ENCODE assay signal across 22 cellular contexts in the genomic region with DNA sequence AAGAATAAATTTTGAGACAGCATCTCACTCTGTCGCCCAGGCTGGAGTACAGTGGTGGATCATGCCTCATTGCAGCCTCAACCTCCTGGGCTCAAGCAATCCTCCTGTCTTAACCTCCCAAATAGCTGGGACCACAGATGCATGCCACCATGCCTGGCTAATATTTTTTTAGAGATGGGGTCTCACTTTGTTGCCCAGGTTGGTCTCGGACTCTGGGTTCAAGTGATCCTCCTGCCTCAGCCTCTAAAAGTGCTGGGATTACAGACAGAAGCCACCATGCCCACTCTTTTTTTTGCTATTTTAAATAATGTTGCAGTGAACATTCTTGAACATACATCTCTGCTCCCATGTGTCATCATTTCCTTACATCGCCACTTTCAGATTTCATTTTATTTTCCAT. TPM values are rescaled to one million over a fixed set of nuclear protein-coding genes. Genes with fewer than 3 reads are reported as not detected.
A peak's percentile ranks its signal among the peaks of the same experiment; 100 is the strongest.
DNase-seq lines count a peak whose midpoint lies in the region; ATAC-seq and TF ChIP-seq lines count a peak whose summit lies in the region.
"Had no signal": no experiment of that assay in that cellular context is flagged by ENCODE, and none has a peak within 500 bp of the region (broad histone marks: within the 10 kb centered on the region; RNA-seq: fewer than 3 reads in every experiment).

No MANE protein-coding gene starts in this region.

- CTCF ChIA-PET in WTC11 (lab: Charles Lee): interaction anchor here (0.9 to 1.5 kb wide), 2 partner anchors 39 to 48 kb away, joined by 3 to 7 read pairs; partner anchors contain the start of gene KBTBD13

- no peaks in the 10 kb centered on the region for H3K9me3 Mint-ChIP-seq in WTC11
- no peaks in the 10 kb centered on the region for H3K9me3 Mint-ChIP-seq in neural progenitor cell
- H3K9me3 Mint-ChIP-seq: CD4-positive, alpha-beta T cell; H9 had no signal

- H2AFZ ChIP-seq in neural progenitor cell (replicated peaks): no peak overlapping the region
- H2AFZ ChIP-seq: GM23248 had no signal

- peaks cover 2% of the 10 kb centered on the region for H3F3A ChIP-seq in neural progenitor cell (ENCODE audit: low read depth)

- H3K4me3 ChIP-seq in colonic mucosa: no peak overlapping the region
- no peak overlapping the region for H3K4me3 ChIP-seq in neural progenitor cell
- H3K4me3 ChIP-seq: A549; BLaER1 treated with 17β-estradiol and CSF1 and Interleukin-3, amounts not matched to agents 10 nM and 100 nM; GM23248 had no signal

- H3K27me3 Mint-ChIP-seq in WTC11 (ENCODE audit: low read depth) (no peaks in the 10 kb centered on the region; the same call in 1 of the 2 replicates), neural progenitor cell (ENCODE audit: insufficient read depth, low read depth) (peaks cover 5% of the 10 kb centered on the region)

- no peaks in the 10 kb centered on the region for H3K27me3 ChIP-seq in colonic mucosa
- H3K27me3 ChIP-seq in neural progenitor cell: no peaks in the 10 kb centered on the region
- H3K27me3 ChIP-seq: BE2C; BLaER1 treated with 17β-estradiol and CSF1 and Interleukin-3, amounts not matched to agents 10 nM and 100 nM had no signal

- H3K36me3 Mint-ChIP-seq in WTC11 (no peaks in the 10 kb centered on the region), neural progenitor cell (no peaks in the 10 kb centered on the region)
- H3K36me3 Mint-ChIP-seq: CD14-positive monocyte had no signal

- no peak for ATAC-seq in WTC11
- ATAC-seq: A549, HCT116 had no signal

- H3K9ac ChIP-seq in colonic mucosa (ENCODE audit: low read depth in 2 of 2, low read length in 2 of 2) (no peak overlapping the region), neural progenitor cell (no peak overlapping the region)
- H3K9ac ChIP-seq: BLaER1 treated with 17β-estradiol and CSF1 and Interleukin-3, amounts not matched to agents 10 nM and 100 nM; GM23248 had no signal

- H3K4me3 Mint-ChIP-seq in WTC11 (no peak overlapping the region), neural progenitor cell (peak overlapping the region; percentile 5)
- H3K4me3 Mint-ChIP-seq: CD14-positive monocyte; CD4-positive, alpha-beta T cell; H9 had no signal

- DNase-seq in WTC11 (ENCODE audit: low spot score) (no peak), colonic mucosa (peak; percentile 11), neural progenitor cell (ENCODE audit: low spot score) (no peak), NCI-H146 treated with DMSO at 0.1 percent for 48 hours (lab: John Stamatoyannopoulos, UW; ENCODE audit: unreplicated experiment) (no peak), NOMO-1 (lab: John Stamatoyannopoulos, UW; ENCODE audit: unreplicated experiment in 2 of 2) (no peak)
- DNase-seq: 8988T; ACHN; AML-193; BE2C; Calu3; CD4-positive, alpha-beta T cell; COR-L47; DMS53; DMS79 treated with DMSO at 0.1 percent for 48 hours; GM23248; H9 had no signal

- no peak overlapping the region for H3K27ac Mint-ChIP-seq in WTC11
- no peak overlapping the region for H3K27ac Mint-ChIP-seq in neural progenitor cell
- H3K27ac Mint-ChIP-seq: CD14-positive monocyte; CD4-positive, alpha-beta T cell; H9 had no signal

- POLR2A ChIA-PET in WTC11 (lab: Charles Lee): no interaction called here

- H3K4me1 Mint-ChIP-seq in WTC11 (no peaks in the 10 kb centered on the region), neural progenitor cell (peaks cover 7% of the 10 kb centered on the region)
- H3K4me1 Mint-ChIP-seq: H9 had no signal

- H3K27ac ChIP-seq in colonic mucosa (no peak overlapping the region), neural progenitor cell (no peak overlapping the region)
- H3K27ac ChIP-seq: BLaER1 treated with 17β-estradiol and CSF1 and Interleukin-3, amounts not matched to agents 10 nM and 100 nM; GM23248 had no signal

- H3K4me1 ChIP-seq in colonic mucosa: peaks cover 8% of the 10 kb centered on the region
- no peaks in the 10 kb centered on the region for H3K4me1 ChIP-seq in neural progenitor cell

- intact Hi-C loops in colonic mucosa (cut with DNase I): loop anchor here (5.0 kb wide), 1 partner anchor 44 kb away; no protein-coding TSS in a partner anchor

- H3K9me3 ChIP-seq in colonic mucosa (no peaks in the 10 kb centered on the region), neural progenitor cell (ENCODE audit: low read depth) (no peaks in the 10 kb centered on the region)
- H3K9me3 ChIP-seq: A549; BE2C; BLaER1 treated with 17β-estradiol and CSF1 and Interleukin-3, amounts not matched to agents 10 nM and 100 nM had no signal

- H3K36me3 ChIP-seq in colonic mucosa (no peaks in the 10 kb centered on the region), neural progenitor cell (no peaks in the 10 kb centered on the region)
- H3K36me3 ChIP-seq: BE2C; BLaER1 treated with 17β-estradiol and CSF1 and Interleukin-3, amounts not matched to agents 10 nM and 100 nM had no signal

- no peak overlapping the region for H3K4me2 ChIP-seq in neural progenitor cell
- H3K4me2 ChIP-seq: A549; BLaER1 treated with 17β-estradiol and CSF1 and Interleukin-3, amounts not matched to agents 10 nM and 100 nM had no signal

- H3K79me2 ChIP-seq in neural progenitor cell (ENCODE audit: low read depth): no peaks in the 10 kb centered on the region

- TF ChIP-seq CTCF in WTC11 (IDR thresholded peaks at IDR 0.05) (no peak), colonic mucosa (IDR thresholded peaks at IDR 0.05) (no peak), neural progenitor cell (IDR thresholded peaks at IDR 0.05) (no peak)

- H4K20me1 ChIP-seq in neural progenitor cell (ENCODE audit: low read depth): no peaks in the 10 kb centered on the region
- H4K20me1 ChIP-seq: BLaER1 treated with 17β-estradiol and CSF1 and Interleukin-3, amounts not matched to agents 10 nM and 100 nM had no signal

TF ChIP-seq in WTC11, 78 proteins besides CTCF, POLR2A, EP300 and RAD21:
- TF ChIP-seq CREM (CRISPR knock-in tag; IDR thresholded peaks at IDR 0.05) (no peak), GTF2I (CRISPR knock-in tag; conservative IDR thresholded peaks at IDR 0.05) (peak; percentile 52; the same call in 1 of the 2 replicates), ATF6 (CRISPR knock-in tag; IDR thresholded peaks at IDR 0.05) (no peak)

RNA-seq across cellular contexts. Expression of gene SLC51B, which starts 6.8 kb away (rescaled TPM):
- total RNA-seq in WTC11 (2021) (not detected in 3 replicates), colonic mucosa (100 to 1,000 TPM in 1 of 2 donors, 10 to 100 TPM in 1; 73.1 to 102 TPM), neural progenitor cell (ENCODE audit: low replicate concordance) (not detected in 2 replicates)
- total RNA-seq: Calu3; CD4-positive, alpha-beta T cell; Daoy; GM23248; H4; H9 had no signal

RNA-seq across cellular contexts. Expression of gene MTFMT, which starts 9.0 kb away (rescaled TPM):
- total RNA-seq in WTC11 (2021) (22.3 to 28.8 TPM (median 26.7 TPM) in 3 replicates), colonic mucosa (10 to 100 TPM; 22.1 to 25.9 TPM), neural progenitor cell (ENCODE audit: low replicate concordance) (22.2 and 30.3 TPM in 2 replicates)

RNA-seq across cellular contexts. Expression of gene RASL12, which starts 29.4 kb away (rescaled TPM):
- total RNA-seq in WTC11 (2021): 5.6 to 6.8 TPM (median 6.5 TPM) in 3 replicates
- 1 to 10 TPM; 3.1 to 6.7 TPM for total RNA-seq in colonic mucosa
- total RNA-seq in neural progenitor cell (ENCODE audit: low replicate concordance): 5.8 and 7.7 TPM in 2 replicates
- total RNA-seq: CD4-positive, alpha-beta T cell; GM23248 had no signal

RNA-seq across cellular contexts. Expression of gene KBTBD13, which starts 38.1 kb away (rescaled TPM):
- total RNA-seq in WTC11 (2021) (0.05 TPM in 1 of 3 replicates, not detected in the others), colonic mucosa (not detected), neural progenitor cell (ENCODE audit: low replicate concordance) (not detected in 2 replicates)
- total RNA-seq: Calu3; CD4-positive, alpha-beta T cell; Daoy; GM23248; H4; H9 had no signal

RNA-seq across cellular contexts. Expression of gene SPG21, which starts 48.7 kb away (rescaled TPM):
- 69.9 to 84.0 TPM (median 79.9 TPM) in 3 replicates for total RNA-seq in WTC11 (2021)
- total RNA-seq in colonic mucosa: 10 to 100 TPM; 76.3 to 85.8 TPM
- total RNA-seq in neural progenitor cell (ENCODE audit: low replicate concordance): 84.4 and 109 TPM in 2 replicates

Comparison
In these comparisons a context has a peak if more than half of its experiments do, and no peak if none do; other contexts are left out.
1. RNA of gene SLC51B, which starts 6.8 kb away (total RNA-seq): 73.1 to 102 TPM in colonic mucosa; not detected in WTC11 and not detected in neural progenitor cell; every median in the first group is over 10 times any median in the second.